Comparison of ENCODE assay signal across 25 cellular contexts in genomic region chr6:71040841-71041240, GRCh38.
"Had no signal": no experiment of that assay in that cellular context is flagged by ENCODE, and none has a peak within 500 bp of the region (broad histone marks: within the 10 kb centered on the region; RNA-seq: fewer than 3 reads in every experiment).

No MANE protein-coding gene starts in this region.

- H3K9me3 ChIP-seq: colonic mucosa, esophagus muscularis mucosa, esophagus squamous epithelium, gastrocnemius medialis, gastroesophageal sphincter, heart left ventricle, heart right ventricle had no signal

- H3K4me2 ChIP-seq: hepatocyte had no signal

- ATAC-seq: effector memory CD8-positive, alpha-beta T cell; esophagus mucosa; foreskin keratinocyte; gastrocnemius medialis; gastroesophageal sphincter; heart left ventricle; heart right ventricle had no signal

- H3K4me3 ChIP-seq: colonic mucosa, coronary artery, dorsolateral prefrontal cortex, esophagus muscularis mucosa, esophagus squamous epithelium, gastrocnemius medialis, gastroesophageal sphincter, heart left ventricle, heart right ventricle, hepatocyte had no signal

- H3K27me3 ChIP-seq: colonic mucosa, esophagus muscularis mucosa, gastrocnemius medialis, gastroesophageal sphincter, heart left ventricle, heart right ventricle, hepatocyte had no signal

- H3K27ac ChIP-seq: colonic mucosa, coronary artery, dorsolateral prefrontal cortex, epithelial cell of prostate, esophagus muscularis mucosa, esophagus squamous epithelium, foreskin keratinocyte, gastrocnemius medialis, gastroesophageal sphincter, heart left ventricle, heart right ventricle, hepatocyte had no signal

- H3K79me2 ChIP-seq: hepatocyte had no signal

- DNase-seq: colonic mucosa; cortex of kidney; dermis blood vessel endothelial cell; dorsolateral prefrontal cortex; effector CD4-positive, alpha-beta T cell; effector CD8-positive, alpha-beta T cell; effector memory CD4-positive, alpha-beta T cell; effector memory CD8-positive, alpha-beta T cell; endodermal cell; erythroblast; esophagus squamous epithelium; foreskin fibroblast; foreskin keratinocyte; foreskin melanocyte; gastrocnemius medialis; glutamatergic neuron; head of caudate nucleus; heart left ventricle; heart right ventricle had no signal

- H3K4me1 ChIP-seq: colonic mucosa, esophagus muscularis mucosa, esophagus squamous epithelium, foreskin keratinocyte, gastrocnemius medialis, gastroesophageal sphincter, heart right ventricle had no signal

- H3K36me3 ChIP-seq: colonic mucosa, esophagus muscularis mucosa, esophagus squamous epithelium, gastrocnemius medialis, gastroesophageal sphincter, heart left ventricle, heart right ventricle had no signal
